1 cellular context compared by ENCODE assay signal in genomic region chr18:36350839-36351474, GRCh38.
A peak's percentile ranks its signal among the peaks of the same experiment; 100 is the strongest.
TF ChIP-seq lines count a peak whose summit lies in the region.

No MANE protein-coding gene starts in this region.

TF ChIP-seq in GM12878, 131 proteins besides CTCF, POLR2A, EP300 and RAD21:
- no peak for TF ChIP-seq ZNF207 (IDR thresholded peaks at IDR 0.05; ENCODE audit: borderline replicate concordance)
- TF ChIP-seq BHLHE40 (IDR thresholded peaks at IDR 0.05; ENCODE audit: borderline replicate concordance in 1 of 2, low read depth in 2 of 2, low read length in 1 of 2), result peak in 1 of 2 experiments; percentile 51; a peak in 1 of 4 replicates
- no peak for TF ChIP-seq SMAD5 (IDR thresholded peaks at IDR 0.05; ENCODE audit: low read depth)
